Comparison of ENCODE assay signal across 8 cellular contexts in genomic region chr12:67515679-67516363, GRCh38.
DNase-seq lines count a peak whose midpoint lies in the region; ATAC-seq, FAIRE-seq and TF ChIP-seq lines count a peak whose summit lies in the region.

No MANE protein-coding gene starts in this region.

- SMC1A ChIA-PET in GM12878 (lab: Charles Lee; ENCODE audit: uncharacterized antibody, unreplicated experiment) = no interaction called here

- in situ Hi-C loops in GM12878 (cut with MboI) = no loop called here

- FAIRE-seq in GM12878 (lab: Jason Lieb, UNC) = no peak

- H3K9ac ChIP-seq in GM12878 (ENCODE audit: control insufficient read depth, insufficient read depth, low read length) = no peak overlapping the region

- no peak for TF ChIP-seq RAD21 in GM12878 (IDR thresholded peaks at IDR 0.05; ENCODE audit: insufficient read depth, low read depth, low read length)

- DNase-seq in stimulated activated CD8-positive, alpha-beta memory T cell treated with anti-CD3 and anti-CD28 coated beads, Interleukin-15, amount 100 ng/mL, for 4 hours (ENCODE audit: low read depth in 2 of 2) = peak; percentile 1 to 9
- DNase-seq in stimulated activated CD8-positive, alpha-beta memory T cell treated with anti-CD3 and anti-CD28 coated beads, Interleukin-4, amount 100 ng/mL, for 48 hours = no peak
- peak; percentile 40 to 81 for DNase-seq in NCI-H526 (lab: John Stamatoyannopoulos, UW)
- DNase-seq in GM12878 (ENCODE audit: low read depth, low spot score) = peak; percentile 51
- DNase-seq in hypothalamus (lab: John Stamatoyannopoulos, UW) = no peak
- no peak for DNase-seq in germinal center (ENCODE audit: low spot score)
- DNase-seq in AG08395 (ENCODE audit: low spot score) = no peak

- 0 out of 2 replicates have a peak overlapping the region, but pooled peaks have one; percentile 29 for H3K4me2 ChIP-seq in GM12878 (ENCODE audit: control insufficient read depth, insufficient read depth)

- no peak overlapping the region for H3K27ac ChIP-seq in GM12878 (ENCODE audit: control insufficient read depth, insufficient read depth)

- H4K20me1 ChIP-seq in GM12878 (ENCODE audit: control insufficient read depth, insufficient read depth) = no peaks in the 10 kb centered on the region

- no peaks in the 10 kb centered on the region for H3K36me3 ChIP-seq in GM12878 (ENCODE audit: control insufficient read depth in 2 of 2, insufficient read depth in 2 of 2, low read length in 1 of 2)

- no peak for TF ChIP-seq POLR2A in GM12878 (IDR thresholded peaks at IDR 0.05; ENCODE audit: low read depth, low read length)

- no peaks in the 10 kb centered on the region for H3K9me3 ChIP-seq in GM12878 (replicated peaks; ENCODE audit: control insufficient read depth, insufficient read depth, low read length)

- CTCF ChIA-PET in GM12878 (lab: Yijun Ruan, JAX) = interaction anchor here (0.7 kb wide), 1 partner anchor 159 kb away, joined by 3 read pairs; no protein-coding TSS in a partner anchor

- RAD21 ChIA-PET in GM12878 (lab: Charles Lee; ENCODE audit: unreplicated experiment) = no interaction called here

- ATAC-seq in HG03095 (IDR thresholded peaks at IDR 0.05; ENCODE audit: unreplicated experiment) = peak; percentile 93
- ATAC-seq in GM12878 = peak; percentile 31; the same call in 2 of the 3 replicates

- H2AFZ ChIP-seq in GM12878 (ENCODE audit: control insufficient read depth, low read depth, low read length) = no peak overlapping the region; the same call in 1 of the 2 replicates

- intact Hi-C loops in GM12878 (cut with micrococcal nuclease; ENCODE audit: unreplicated experiment) = no loop called here

- no TSS peak for BruUV-seq in GM12878 (replicated peaks; lab: Mats Ljungman, UMichigan)

- no peak overlapping the region; the same call in 1 of the 2 replicates for H3K4me3 ChIP-seq in GM12878

- no peak for TF ChIP-seq EP300 in GM12878 (IDR thresholded peaks at IDR 0.05; ENCODE audit: borderline replicate concordance in 1 of 2, control insufficient read depth in 1 of 2, low read depth in 2 of 2, low read length in 2 of 2)

- H3K79me2 ChIP-seq in GM12878 (ENCODE audit: control insufficient read depth, insufficient read depth, low read length) = no peaks in the 10 kb centered on the region

- no peak for TF ChIP-seq CTCF in GM12878 (IDR thresholded peaks at IDR 0.05 in 2 of 3, conservative IDR thresholded peaks at IDR 0.05 in 1 of 3; ENCODE audit: control insufficient read depth in 2 of 3, extremely low read depth in 1 of 3, insufficient read depth in 1 of 3, low read depth in 3 of 3, low read length in 3 of 3)

- no peaks in the 10 kb centered on the region for H3K27me3 ChIP-seq in GM12878 (replicated peaks in 1 of 2; ENCODE audit: control insufficient read depth in 2 of 2, insufficient read depth in 2 of 2, low read length in 1 of 2)

- H3K4me1 ChIP-seq in GM12878 (ENCODE audit: control insufficient read depth, insufficient read depth, low read length) = peaks cover 8% of the 10 kb centered on the region

- WGBS in GM12878 (ENCODE audit: insufficient coverage, insufficient replicate concordance, low lambda C conversion rate, missing lambda C conversion rate) = 22% methylated on average over 10 of the region's 10 CpGs

- POLR2A ChIA-PET in GM12878 (lab: Charles Lee) = no interaction called here

TF ChIP-seq in GM12878, 131 proteins besides CTCF, POLR2A, EP300 and RAD21:
- TF ChIP-seq RUNX3 (IDR thresholded peaks at IDR 0.05; ENCODE audit: low read length) (peak; percentile 45; the same call in 1 of the 2 replicates), BACH1 (IDR thresholded peaks at IDR 0.05; ENCODE audit: borderline replicate concordance) (no peak)

Comparison
In these comparisons a context has a peak if more than half of its experiments do, and no peak if none do; other contexts are left out.
1. DNase-seq: peak in stimulated activated CD8-positive, alpha-beta memory T cell treated with anti-CD3 and anti-CD28 coated beads, Interleukin-15, amount 100 ng/mL, for 4 hours (2 of 2), NCI-H526 (2 of 2) and GM12878 (single experiment); none in stimulated activated CD8-positive, alpha-beta memory T cell treated with anti-CD3 and anti-CD28 coated beads, Interleukin-4, amount 100 ng/mL, for 48 hours (single experiment), hypothalamus (0 of 51), germinal center (single experiment) and AG08395 (single experiment).